7 cellular contexts compared by ENCODE assay signal in the genomic region with DNA sequence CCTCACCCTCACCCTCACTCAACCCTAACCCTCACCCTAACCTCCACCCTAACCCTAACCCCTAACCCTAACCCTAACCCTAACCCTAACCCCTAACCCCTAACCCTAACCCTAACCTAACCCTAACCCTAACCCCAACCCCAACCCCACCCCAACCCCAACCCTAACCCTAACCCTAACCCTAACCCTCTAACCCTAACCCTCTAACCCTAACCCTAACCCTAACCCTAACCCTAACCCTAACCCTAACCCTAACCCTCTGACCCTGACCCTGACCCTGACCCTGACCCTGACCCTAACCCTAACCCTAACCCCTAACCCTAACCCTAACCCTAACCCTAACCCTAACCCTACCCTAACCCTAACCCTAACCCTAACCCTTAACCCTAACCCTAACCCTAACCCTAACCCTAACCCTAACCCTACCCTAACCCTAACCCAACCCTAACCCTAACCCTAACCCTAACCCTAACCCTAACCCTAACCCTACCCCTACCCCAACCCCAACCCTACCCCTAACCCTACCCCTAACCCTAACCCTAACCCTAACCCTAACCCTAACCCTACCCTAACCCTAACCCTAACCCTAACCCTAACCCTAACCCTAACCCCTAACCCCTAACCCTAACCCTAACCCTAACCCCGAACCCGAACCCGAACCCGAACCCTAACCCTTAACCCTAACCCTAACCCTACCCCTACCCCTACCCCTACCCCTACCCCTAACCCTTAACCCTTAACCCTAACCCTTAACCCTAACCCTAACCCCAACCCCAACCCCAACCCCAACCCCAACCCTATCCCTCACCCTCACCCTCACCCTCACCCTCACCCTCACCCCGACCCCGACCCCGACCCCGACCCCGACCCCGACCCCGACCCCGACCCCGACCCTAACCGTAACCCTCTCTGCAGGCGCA.
DNase-seq lines count a peak whose midpoint lies in the region; ATAC-seq, FAIRE-seq and TF ChIP-seq lines count a peak whose summit lies in the region.
"Not testable (repeated sequence)": the region's sequence is repeated elsewhere in the genome, so short reads cannot be mapped to it uniquely, and the experiment has no call there.

No MANE protein-coding gene starts in this region.

- TF ChIP-seq CTCF in IMR-90 (conservative IDR thresholded peaks at IDR 0.05; ENCODE audit: low read depth, low read length); K562 (IDR thresholded peaks at IDR 0.05 in 2 of 3, conservative IDR thresholded peaks at IDR 0.05 in 1 of 3; ENCODE audit: insufficient read depth in 2 of 3, low read depth in 1 of 3, low read length in 3 of 3); fibroblast of pulmonary artery (IDR thresholded peaks at IDR 0.05; ENCODE audit: low read length, missing control alignments); HepG2 (CRISPR knock-in tag; IDR thresholded peaks at IDR 0.05): not testable (repeated sequence)

- not testable (repeated sequence) for H3K4me1 ChIP-seq in IMR-90 (ENCODE audit: control insufficient read depth, insufficient read depth, low read length); K562 (replicated peaks in 1 of 2; ENCODE audit: control insufficient read depth in 2 of 2, insufficient read depth in 2 of 2, low read length in 2 of 2); HepG2 (ENCODE audit: insufficient read depth, low read length)

- not testable (repeated sequence) for TF ChIP-seq RAD21 in IMR-90 (IDR thresholded peaks at IDR 0.05; ENCODE audit: low read length); K562 (CRISPR knock-in tag; conservative IDR thresholded peaks at IDR 0.05 in 1 of 2, IDR thresholded peaks at IDR 0.05 in 1 of 2); HepG2 (CRISPR knock-in tag; IDR thresholded peaks at IDR 0.05)

- H4K5ac ChIP-seq in IMR-90 (ENCODE audit: low read depth, low read length) = not testable (repeated sequence)

- not testable (repeated sequence) for H3K4me2 ChIP-seq in IMR-90 (ENCODE audit: low read depth, low read length); K562 (ENCODE audit: insufficient read depth, low read length); HepG2 (ENCODE audit: low read depth, low read length)

- not testable (repeated sequence) for H2AK5ac ChIP-seq in IMR-90 (ENCODE audit: low read depth, low read length)

- H3K4me3 ChIP-seq in IMR-90 (ENCODE audit: insufficient read depth, low read depth, low read length); K562; fibroblast of pulmonary artery (replicated peaks; ENCODE audit: low read depth, low read length); HepG2 (replicated peaks in 1 of 3; ENCODE audit: insufficient read depth in 1 of 3, low read depth in 2 of 3, low read length in 3 of 3): not testable (repeated sequence)

- H3K9me1 ChIP-seq in IMR-90 (ENCODE audit: insufficient read depth, low read length); K562 (ENCODE audit: control insufficient read depth, insufficient read depth, low read length): not testable (repeated sequence)

- H3K18ac ChIP-seq in IMR-90 (ENCODE audit: low read depth, low read length) = not testable (repeated sequence)

- 0 out of 2 replicates have a peak overlapping the region, but pooled peaks have one; percentile 45 for H2BK20ac ChIP-seq in IMR-90 (ENCODE audit: low read depth, low read length)

- not testable (repeated sequence) for H3K9ac ChIP-seq in IMR-90 (ENCODE audit: low read depth, low read length); K562 (ENCODE audit: insufficient read depth in 1 of 2, low read depth in 2 of 2, low read length in 2 of 2); HepG2 (ENCODE audit: insufficient read depth, low read depth, low read length)

- not testable (repeated sequence) for H2BK15ac ChIP-seq in IMR-90 (ENCODE audit: low read depth, low read length)

- H3K79me1 ChIP-seq in IMR-90 (ENCODE audit: low read depth in 1 of 2, low read length in 2 of 2) = not testable (repeated sequence)

- CTCF ChIA-PET in IMR-90 (lab: Yijun Ruan, JAX); K562 (lab: Yijun Ruan, JAX; ENCODE audit: low intra/inter-chr PET ratio); HepG2 (lab: Yijun Ruan, JAX; ENCODE audit: low intra/inter-chr PET ratio, low total read pairs): not testable (repeated sequence)

- TF ChIP-seq EP300 in K562 (IDR thresholded peaks at IDR 0.05; ENCODE audit: low read length); HepG2 (IDR thresholded peaks at IDR 0.05; ENCODE audit: low read depth in 2 of 2, low read length in 2 of 2); HepG2 (CRISPR knock-in tag; IDR thresholded peaks at IDR 0.05; ENCODE audit: borderline replicate concordance): not testable (repeated sequence)

- H2AFZ ChIP-seq in IMR-90 (replicated peaks; ENCODE audit: low read length, poor library complexity); K562 (ENCODE audit: low read depth, low read length); HepG2 (ENCODE audit: low read length): not testable (repeated sequence)

- not testable (repeated sequence) for H3K4ac ChIP-seq in IMR-90 (ENCODE audit: low read depth, low read length)

- not testable (repeated sequence) for H3K9me3 ChIP-seq in IMR-90 (ENCODE audit: control insufficient read depth, insufficient read depth, low read length); K562 (replicated peaks; ENCODE audit: control insufficient read depth, insufficient read depth, low read depth, low read length); HepG2 (ENCODE audit: low read length)

- no CpG with 5 or more reads among the region's 15 CpGs for WGBS in IMR-90 (ENCODE audit: extremely low coverage in 2 of 2, insufficient read length in 1 of 2), 2 experiments
- no CpG with 5 or more reads among the region's 15 CpGs for WGBS in K562 (ENCODE audit: insufficient coverage, low coverage, missing lambda C conversion rate)
- 29% methylated on average over 14 of the region's 15 CpGs for WGBS in HepG2 (ENCODE audit: low lambda C conversion rate)

- POLR2A ChIA-PET in IMR-90 (lab: Charles Lee; ENCODE audit: unreplicated experiment); K562 (lab: Yijun Ruan, JAX); HepG2 (lab: Yijun Ruan, JAX): not testable (repeated sequence)

- not testable (repeated sequence) for H4K20me1 ChIP-seq in IMR-90 (ENCODE audit: insufficient read depth, low read length); K562 (replicated peaks; ENCODE audit: control insufficient read depth, insufficient read depth, low read length); HepG2 (ENCODE audit: insufficient read depth, low read length)

- H2AK9ac ChIP-seq in IMR-90 (replicated peaks; ENCODE audit: low read depth, low read length, poor library complexity) = not testable (repeated sequence)

- dilution Hi-C loops in IMR-90 (cut with HindIII; ENCODE audit: low sequenced_read_pairs, unreplicated experiment) = not testable (repeated sequence)

- TF ChIP-seq POLR2A in IMR-90 (IDR thresholded peaks at IDR 0.05; ENCODE audit: low read depth, low read length); K562 (conservative IDR thresholded peaks at IDR 0.05); HepG2 (IDR thresholded peaks at IDR 0.05; ENCODE audit: insufficient read depth in 1 of 2, low read depth in 2 of 2, low read length in 2 of 2): not testable (repeated sequence)

- H4K8ac ChIP-seq in IMR-90 (ENCODE audit: low read depth in 2 of 2, low read length in 2 of 2) = not testable (repeated sequence)

- H3K27ac ChIP-seq in IMR-90 (ENCODE audit: insufficient read depth, low read length); K562 (ENCODE audit: extremely low read depth, low read depth, low read length); HepG2 (ENCODE audit: extremely low read length, insufficient read depth, low read length): not testable (repeated sequence)

- H3K56ac ChIP-seq in IMR-90 (ENCODE audit: extremely low read depth, insufficient read depth, low read length) = not testable (repeated sequence)

- BruUV-seq in IMR-90 (replicated peaks; lab: Mats Ljungman, UMichigan); K562 (replicated peaks; lab: Mats Ljungman, UMichigan); HepG2 (replicated peaks; lab: Mats Ljungman, UMichigan): not testable (repeated sequence)

- not testable (repeated sequence) for H4K91ac ChIP-seq in IMR-90 (ENCODE audit: insufficient read depth, low read depth, low read length)

- DNase-seq in EL (peak; percentile 0), NAMALWA (ENCODE audit: low spot score) (peak; percentile 18), RPMI8226 (peak; percentile 43), K562 (ENCODE audit: extremely low read depth in 1 of 4, low spot score in 3 of 4) (peak in 1 of 4 experiments; percentile 12), fibroblast of pulmonary artery (ENCODE audit: low read depth) (peak; percentile 5)
- DNase-seq in IMR-90; HepG2 (ENCODE audit: low spot score): not testable (repeated sequence)

- not testable (repeated sequence) for H2BK120ac ChIP-seq in IMR-90 (ENCODE audit: low read depth, low read length)

- intact Hi-C loops in IMR-90 (cut with micrococcal nuclease); K562 (cut with micrococcal nuclease); HepG2 (cut with micrococcal nuclease; ENCODE audit: unreplicated experiment): not testable (repeated sequence)

- not testable (repeated sequence) for ATAC-seq in IMR-90 (ENCODE audit: low read depth); K562; HepG2

- H3K36me3 ChIP-seq in IMR-90 (ENCODE audit: control insufficient read depth, insufficient read depth, low read length); K562 (ENCODE audit: control insufficient read depth, insufficient read depth, low read length); HepG2 (replicated peaks in 1 of 2; ENCODE audit: control insufficient read depth in 1 of 2, insufficient read depth in 2 of 2, low read length in 2 of 2): not testable (repeated sequence)

- peak overlapping the region; percentile 88 for H2BK5ac ChIP-seq in IMR-90 (ENCODE audit: low read depth, low read length, poor library complexity, severe bottlenecking)

- not testable (repeated sequence) for H3K79me2 ChIP-seq in K562 (ENCODE audit: control insufficient read depth, insufficient read depth, low read length); HepG2 (ENCODE audit: insufficient read depth, low read length)

- in situ Hi-C loops in IMR-90 (cut with MboI; ENCODE audit: low sequenced_read_pairs); K562 (cut with MboI); HepG2 (cut with HindIII; ENCODE audit: extremely low pct_ligation_motif_present, low pct_unique_long_range_greater_than_20kb): not testable (repeated sequence)

- not testable (repeated sequence) for H3K14ac ChIP-seq in IMR-90 (replicated peaks; ENCODE audit: low read depth, low read length)

- not testable (repeated sequence) for FAIRE-seq in K562 (lab: Jason Lieb, UNC); HepG2 (lab: Jason Lieb, UNC)

- not testable (repeated sequence) for H3K27me3 ChIP-seq in IMR-90 (ENCODE audit: control insufficient read depth, insufficient read depth, low read length); K562 (ENCODE audit: control insufficient read depth in 2 of 2, insufficient read depth in 2 of 2, low read length in 2 of 2); HepG2 (ENCODE audit: control insufficient read depth in 1 of 2, insufficient read depth in 2 of 2, low read length in 2 of 2)

- not testable (repeated sequence) for H3K23ac ChIP-seq in IMR-90 (ENCODE audit: low read depth, low read length)
